In the genomic region with DNA sequence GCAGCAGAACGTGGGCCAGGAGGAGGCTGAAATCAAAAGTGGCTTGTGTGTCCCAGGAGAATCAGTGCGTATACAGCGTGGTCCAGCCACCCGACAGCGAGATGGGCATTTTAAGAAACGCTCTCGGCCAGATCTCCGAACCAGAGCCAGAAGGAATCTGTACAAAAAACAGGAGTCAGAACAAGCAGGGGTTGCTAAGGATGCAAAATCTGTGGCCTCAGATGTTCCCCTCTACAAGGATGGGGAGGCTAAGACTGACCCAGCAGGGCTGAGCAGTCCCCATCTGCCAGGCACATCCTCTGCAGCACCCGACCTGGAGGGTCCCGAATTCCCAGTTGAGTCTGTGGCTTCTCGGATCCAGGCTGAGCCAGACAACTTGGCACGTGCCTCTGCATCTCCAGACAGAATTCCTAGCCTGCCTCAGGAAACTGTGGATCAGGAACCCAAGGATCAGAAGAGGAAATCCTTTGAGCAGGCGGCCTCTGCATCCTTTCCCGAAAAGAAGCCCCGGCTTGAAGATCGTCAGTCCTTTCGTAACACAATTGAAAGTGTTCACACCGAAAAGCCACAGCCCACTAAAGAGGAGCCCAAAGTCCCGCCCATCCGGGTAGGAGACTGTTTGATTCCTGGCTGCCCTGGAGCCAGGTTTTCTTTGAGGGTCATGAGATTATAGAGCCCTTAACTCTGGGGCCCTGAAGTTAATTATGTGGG, we compare ENCODE assay signal across 1 cellular context.
TF ChIP-seq lines count a peak whose summit lies in the region.

No MANE protein-coding gene starts in this region.

TF ChIP-seq in GM12878, 131 proteins besides CTCF, POLR2A, EP300 and RAD21 (continued from another document):
- no peak for TF ChIP-seq CEBPZ (IDR thresholded peaks at IDR 0.05; ENCODE audit: low read depth, low read length)
- TF ChIP-seq, protein P1, sequence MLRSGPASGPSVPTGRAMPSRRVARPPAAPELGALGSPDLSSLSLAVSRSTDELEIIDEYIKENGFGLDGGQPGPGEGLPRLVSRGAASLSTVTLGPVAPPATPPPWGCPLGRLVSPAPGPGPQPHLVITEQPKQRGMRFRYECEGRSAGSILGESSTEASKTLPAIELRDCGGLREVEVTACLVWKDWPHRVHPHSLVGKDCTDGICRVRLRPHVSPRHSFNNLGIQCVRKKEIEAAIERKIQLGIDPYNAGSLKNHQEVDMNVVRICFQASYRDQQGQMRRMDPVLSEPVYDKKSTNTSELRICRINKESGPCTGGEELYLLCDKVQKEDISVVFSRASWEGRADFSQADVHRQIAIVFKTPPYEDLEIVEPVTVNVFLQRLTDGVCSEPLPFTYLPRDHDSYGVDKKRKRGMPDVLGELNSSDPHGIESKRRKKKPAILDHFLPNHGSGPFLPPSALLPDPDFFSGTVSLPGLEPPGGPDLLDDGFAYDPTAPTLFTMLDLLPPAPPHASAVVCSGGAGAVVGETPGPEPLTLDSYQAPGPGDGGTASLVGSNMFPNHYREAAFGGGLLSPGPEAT (IDR thresholded peaks at IDR 0.05; ENCODE audit: low read depth), result no peak
- TF ChIP-seq GABPA (IDR thresholded peaks at IDR 0.05; ENCODE audit: low read depth), result no peak
- TF ChIP-seq, protein P2, sequence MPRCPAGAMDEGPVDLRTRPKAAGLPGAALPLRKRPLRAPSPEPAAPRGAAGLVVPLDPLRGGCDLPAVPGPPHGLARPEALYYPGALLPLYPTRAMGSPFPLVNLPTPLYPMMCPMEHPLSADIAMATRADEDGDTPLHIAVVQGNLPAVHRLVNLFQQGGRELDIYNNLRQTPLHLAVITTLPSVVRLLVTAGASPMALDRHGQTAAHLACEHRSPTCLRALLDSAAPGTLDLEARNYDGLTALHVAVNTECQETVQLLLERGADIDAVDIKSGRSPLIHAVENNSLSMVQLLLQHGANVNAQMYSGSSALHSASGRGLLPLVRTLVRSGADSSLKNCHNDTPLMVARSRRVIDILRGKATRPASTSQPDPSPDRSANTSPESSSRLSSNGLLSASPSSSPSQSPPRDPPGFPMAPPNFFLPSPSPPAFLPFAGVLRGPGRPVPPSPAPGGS (IDR thresholded peaks at IDR 0.05; ENCODE audit: borderline replicate concordance, insufficient read depth, low read depth, low read length, poor library complexity, severe bottlenecking), result no peak
- TF ChIP-seq EZH2 (IDR thresholded peaks at IDR 0.05; ENCODE audit: borderline replicate concordance, control insufficient read depth, low read depth, low read length), result no peak
- no peak for TF ChIP-seq SIN3A (IDR thresholded peaks at IDR 0.05; ENCODE audit: low read depth, low read length)
- TF ChIP-seq ZNF687 (IDR thresholded peaks at IDR 0.05), result no peak
- TF ChIP-seq IRF3 (IDR thresholded peaks at IDR 0.05), result no peak
- TF ChIP-seq POLR2AphosphoS2 (IDR thresholded peaks at IDR 0.05; ENCODE audit: low read depth, low read length), result no peak
- TF ChIP-seq ZNF384 (IDR thresholded peaks at IDR 0.05; ENCODE audit: borderline replicate concordance, low read depth, low read length), result no peak
